1 cellular context compared by ENCODE assay signal in the genomic region with DNA sequence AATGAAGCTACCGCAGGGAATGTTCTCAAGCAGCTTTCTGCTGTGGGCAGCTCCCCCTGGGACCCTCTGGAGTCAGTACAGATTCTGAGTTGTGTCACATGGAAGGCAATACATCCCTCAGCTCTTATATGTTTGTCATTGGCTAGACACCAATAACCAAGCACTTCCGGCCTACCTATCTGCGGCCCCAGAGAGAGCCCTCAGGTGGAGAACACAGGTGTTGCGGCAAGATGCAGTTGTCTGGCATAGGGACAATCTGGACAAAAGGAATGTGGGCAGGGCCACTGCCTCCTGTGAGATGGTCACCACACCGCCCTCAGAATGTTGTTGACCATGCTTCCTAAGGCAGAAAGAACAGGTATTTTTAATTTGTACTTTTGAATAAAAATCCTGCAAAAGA.
TF ChIP-seq lines count a peak whose summit lies in the region.

No MANE protein-coding gene starts in this region.

TF ChIP-seq in SK-N-SH treated with all-trans-retinoic acid at 6 μM for 48 hours, 23 proteins besides CTCF, POLR2A, EP300 and RAD21 (continued from another document):
- TF ChIP-seq, protein P1, sequence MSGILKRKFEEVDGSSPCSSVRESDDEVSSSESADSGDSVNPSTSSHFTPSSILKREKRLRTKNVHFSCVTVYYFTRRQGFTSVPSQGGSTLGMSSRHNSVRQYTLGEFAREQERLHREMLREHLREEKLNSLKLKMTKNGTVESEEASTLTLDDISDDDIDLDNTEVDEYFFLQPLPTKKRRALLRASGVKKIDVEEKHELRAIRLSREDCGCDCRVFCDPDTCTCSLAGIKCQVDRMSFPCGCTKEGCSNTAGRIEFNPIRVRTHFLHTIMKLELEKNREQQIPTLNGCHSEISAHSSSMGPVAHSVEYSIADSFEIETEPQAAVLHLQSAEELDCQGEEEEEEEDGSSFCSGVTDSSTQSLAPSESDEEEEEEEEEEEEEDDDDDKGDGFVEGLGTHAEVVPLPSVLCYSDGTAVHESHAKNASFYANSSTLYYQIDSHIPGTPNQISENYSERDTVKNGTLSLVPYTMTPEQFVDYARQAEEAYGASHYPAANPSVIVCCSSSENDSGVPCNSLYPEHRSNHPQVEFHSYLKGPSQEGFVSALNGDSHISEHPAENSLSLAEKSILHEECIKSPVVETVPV (CRISPR knock-in tag; IDR thresholded peaks at IDR 0.05): no peak
- TF ChIP-seq ESRRG (CRISPR knock-in tag; IDR thresholded peaks at IDR 0.05) (no peak), ZFP3 (CRISPR knock-in tag; IDR thresholded peaks at IDR 0.05) (no peak)
- TF ChIP-seq, protein P2, sequence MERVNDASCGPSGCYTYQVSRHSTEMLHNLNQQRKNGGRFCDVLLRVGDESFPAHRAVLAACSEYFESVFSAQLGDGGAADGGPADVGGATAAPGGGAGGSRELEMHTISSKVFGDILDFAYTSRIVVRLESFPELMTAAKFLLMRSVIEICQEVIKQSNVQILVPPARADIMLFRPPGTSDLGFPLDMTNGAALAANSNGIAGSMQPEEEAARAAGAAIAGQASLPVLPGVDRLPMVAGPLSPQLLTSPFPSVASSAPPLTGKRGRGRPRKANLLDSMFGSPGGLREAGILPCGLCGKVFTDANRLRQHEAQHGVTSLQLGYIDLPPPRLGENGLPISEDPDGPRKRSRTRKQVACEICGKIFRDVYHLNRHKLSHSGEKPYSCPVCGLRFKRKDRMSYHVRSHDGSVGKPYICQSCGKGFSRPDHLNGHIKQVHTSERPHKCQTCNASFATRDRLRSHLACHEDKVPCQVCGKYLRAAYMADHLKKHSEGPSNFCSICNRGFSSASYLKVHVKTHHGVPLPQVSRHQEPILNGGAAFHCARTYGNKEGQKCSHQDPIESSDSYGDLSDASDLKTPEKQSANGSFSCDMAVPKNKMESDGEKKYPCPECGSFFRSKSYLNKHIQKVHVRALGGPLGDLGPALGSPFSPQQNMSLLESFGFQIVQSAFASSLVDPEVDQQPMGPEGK (CRISPR knock-in tag; IDR thresholded peaks at IDR 0.05; ENCODE audit: borderline replicate concordance): no peak
